Comparison of ENCODE assay signal across 8 cellular contexts in genomic region chr12:49741882-49742620, GRCh38. TPM values are rescaled to one million over a fixed set of nuclear protein-coding genes. Genes with fewer than 3 reads are reported as not detected.
A peak's percentile ranks its signal among the peaks of the same experiment; 100 is the strongest.
DNase-seq lines count a peak whose midpoint lies in the region; ATAC-seq and TF ChIP-seq lines count a peak whose summit lies in the region.

No MANE protein-coding gene starts in this region.

- RAD21 ChIA-PET in HCT116 (lab: Charles Lee; ENCODE audit: low non-redundant PET in 1 of 2, low total read pairs in 2 of 2, uncharacterized antibody in 2 of 2, unreplicated experiment in 2 of 2) = interaction anchor here (0.6 to 0.7 kb wide), 3 partner anchors 19 to 297 kb away, joined by 3 read pairs; partner anchors contain the start of gene PRPF40B (in 1 of the 2)

- TF ChIP-seq CTCF in GM06990 (IDR thresholded peaks at IDR 0.05; ENCODE audit: insufficient read depth, low read length, poor library complexity, severe bottlenecking) (no peak), HCT116 (IDR thresholded peaks at IDR 0.05 in 2 of 3, conservative IDR thresholded peaks at IDR 0.05 in 1 of 3; ENCODE audit: borderline replicate concordance in 1 of 3, insufficient read depth in 1 of 3, low read depth in 2 of 3, low read length in 2 of 3) (no peak), MM.1S (IDR thresholded peaks at IDR 0.05; ENCODE audit: low read length) (no peak), ascending aorta (IDR thresholded peaks at IDR 0.05) (no peak), hepatocyte (IDR thresholded peaks at IDR 0.05; ENCODE audit: poor library complexity) (no peak), sigmoid colon (IDR thresholded peaks at IDR 0.05) (no peak)

- H3K9me2 ChIP-seq in HCT116 (ENCODE audit: insufficient read depth) (no peaks in the 10 kb centered on the region), MM.1S (replicated peaks; ENCODE audit: insufficient read depth, low read length) (no peaks in the 10 kb centered on the region), hepatocyte (replicated peaks; ENCODE audit: insufficient read depth) (no peaks in the 10 kb centered on the region)

- no peak for TF ChIP-seq RAD21 in HCT116 (IDR thresholded peaks at IDR 0.05; ENCODE audit: low read depth)

- H3K27ac ChIP-seq in HCT116 (ENCODE audit: low read depth, low read length) = peak overlapping the region; percentile 66
- peak overlapping the region; percentile 90 for H3K27ac ChIP-seq in MM.1S (ENCODE audit: low read length)
- peak overlapping the region; percentile 97 for H3K27ac ChIP-seq in ascending aorta
- H3K27ac ChIP-seq in hepatocyte = peak overlapping the region; percentile 97
- peak overlapping the region; percentile 92 to 98 (median 95) for H3K27ac ChIP-seq in sigmoid colon

- H3F3A ChIP-seq in MM.1S (ENCODE audit: insufficient read depth, low read length) = peaks cover 11% of the 10 kb centered on the region

- H3K79me2 ChIP-seq in HCT116 (ENCODE audit: insufficient read depth, low read length) = peaks cover 57% of the 10 kb centered on the region
- peaks cover 54% of the 10 kb centered on the region for H3K79me2 ChIP-seq in MM.1S (ENCODE audit: low read length)
- peaks cover 51% of the 10 kb centered on the region for H3K79me2 ChIP-seq in hepatocyte

- H3K36me3 ChIP-seq in GM06990 (ENCODE audit: control insufficient read depth, insufficient read depth, low read length) (no peaks in the 10 kb centered on the region), HCT116 (ENCODE audit: control insufficient read depth in 1 of 2, insufficient read depth in 2 of 2, low read length in 2 of 2) (peaks cover 2 to 4% of the 10 kb centered on the region in 2 experiments; a peak in 1 of 4 replicates), MM.1S (replicated peaks; ENCODE audit: insufficient read depth, low read length) (0 out of 2 replicates have a peak, but pooled peaks cover 5% of the 10 kb centered on the region), ascending aorta (peaks cover 0 to 4% of the 10 kb centered on the region in 2 donors), hepatocyte (replicated peaks; ENCODE audit: insufficient read depth, low read depth) (no peaks in the 10 kb centered on the region), sigmoid colon (no peaks in the 10 kb centered on the region)

- H4K20me1 ChIP-seq in HCT116 (ENCODE audit: insufficient read depth) (peaks cover 26% of the 10 kb centered on the region; the same call in 1 of the 2 replicates), MM.1S (ENCODE audit: insufficient read depth, low read length) (peaks cover 34% of the 10 kb centered on the region), hepatocyte (ENCODE audit: insufficient read depth, poor library complexity, severe bottlenecking) (peaks cover 53% of the 10 kb centered on the region)

- H3K27me3 ChIP-seq in GM06990 (replicated peaks; ENCODE audit: control insufficient read depth, insufficient read depth, low read length) (no peaks in the 10 kb centered on the region), HCT116 (ENCODE audit: insufficient read depth, low read length) (no peaks in the 10 kb centered on the region), MM.1S (replicated peaks; ENCODE audit: insufficient read depth, low read length) (no peaks in the 10 kb centered on the region), ascending aorta (no peaks in the 10 kb centered on the region), hepatocyte (no peaks in the 10 kb centered on the region), sigmoid colon (no peaks in the 10 kb centered on the region)

- H3K4me3 ChIP-seq in GM06990 (replicated peaks; ENCODE audit: low read depth, low read length) (peak overlapping the region; percentile 79), HCT116 (replicated peaks in 1 of 2; ENCODE audit: low read depth in 1 of 2, low read length in 2 of 2) (peak overlapping the region; percentile 83 to 89), MM.1S (ENCODE audit: low read length) (peak overlapping the region; percentile 70), ascending aorta (peak overlapping the region; percentile 72), hepatocyte (peak overlapping the region; percentile 38), sigmoid colon (peak overlapping the region; percentile 78 to 92 (median 90))

- CTCF ChIA-PET in HCT116 (lab: Charles Lee) = interaction anchor here (0.5 to 2.0 kb wide), 35 partner anchors 8 to 795 kb away, joined by 3 to 11 read pairs (median 4); partner anchors contain the start of gene PRPF40B

- under 1% methylated on average over 30 of the region's 35 CpGs for WGBS in hepatocyte (ENCODE audit: low lambda C conversion rate, missing lambda C conversion rate)
- WGBS in sigmoid colon, 2 donors = 0% methylated on average over 35 of the region's 35 CpGs

- H3K4me2 ChIP-seq in HCT116 (ENCODE audit: low read length) = peak overlapping the region; percentile 90
- peak overlapping the region; percentile 52 for H3K4me2 ChIP-seq in MM.1S (ENCODE audit: low read depth, low read length)
- peak overlapping the region; percentile 78 for H3K4me2 ChIP-seq in hepatocyte

- POLR2A ChIA-PET in HCT116 (lab: Charles Lee) = interaction anchor here (0.7 to 2.0 kb wide), 46 partner anchors 8 to 370 kb away, joined by 3 to 32 read pairs (median 5); partner anchors contain the start of genes BCDIN3D, COX14, NCKAP5L and PRPF40B

- intact Hi-C loops in HCT116 (cut with micrococcal nuclease) (loop anchor here (1.0 kb wide), 1 partner anchor 35 kb away; the partner anchor contains the start of gene FMNL3), ascending aorta (cut with DNase I) (loop anchor here (1.0 to 5.0 kb wide), 4 partner anchors 35 to 610 kb away; partner anchors contain the start of genes FMNL3, NCKAP5L and TUBA1B), sigmoid colon (cut with DNase I) (no loop called here)

- H2AFZ ChIP-seq in HCT116 (ENCODE audit: low read depth, low read length, poor library complexity, severe bottlenecking) = no peak overlapping the region
- peak overlapping the region; percentile 7; the same call in 1 of the 2 replicates for H2AFZ ChIP-seq in MM.1S (ENCODE audit: low read length)
- H2AFZ ChIP-seq in hepatocyte = no peak overlapping the region

- peak; percentile 87 for DNase-seq in GM06990 (ENCODE audit: extremely low read depth, insufficient read length)
- DNase-seq in HCT116 (ENCODE audit: low read depth, low spot score) = peak; percentile 59
- DNase-seq in MM.1S = peak; percentile 91
- DNase-seq in T-helper 22 cell (ENCODE audit: low read depth) = peak; percentile 90
- peak; percentile 79 to 95 for DNase-seq in ascending aorta (ENCODE audit: low spot score in 2 of 2)
- peak; percentile 92 for DNase-seq in hepatocyte (ENCODE audit: low spot score)
- peak; percentile 93 for DNase-seq in sigmoid colon
- no peak for DNase-seq in GM19240 (ENCODE audit: insufficient read length, low spot score)

- no peak for TF ChIP-seq EP300 in sigmoid colon (IDR thresholded peaks at IDR 0.05)

- BruUV-seq in HCT116 (replicated peaks; lab: Mats Ljungman, UMichigan) = TSS peak; percentile 42

- H3K9ac ChIP-seq in HCT116 (ENCODE audit: low read length) (peak overlapping the region; percentile 87), MM.1S (ENCODE audit: low read length) (peak overlapping the region; percentile 77)

- peaks cover 8 to 21% of the 10 kb centered on the region in 2 experiments; a peak in 3 of 4 replicates for H3K4me1 ChIP-seq in HCT116 (ENCODE audit: control insufficient read depth in 1 of 2, insufficient read depth in 2 of 2, low read length in 2 of 2)
- H3K4me1 ChIP-seq in MM.1S (ENCODE audit: low read length) = 0 out of 2 replicates have a peak, but pooled peaks cover 3% of the 10 kb centered on the region
- peaks cover 5 to 21% of the 10 kb centered on the region in 2 donors for H3K4me1 ChIP-seq in ascending aorta
- H3K4me1 ChIP-seq in hepatocyte (ENCODE audit: insufficient read depth) = peaks cover 18% of the 10 kb centered on the region
- peaks cover 0 to 48% (median 47%) of the 10 kb centered on the region in 4 donors for H3K4me1 ChIP-seq in sigmoid colon

- ATAC-seq in HCT116 = peak; percentile 70

- TF ChIP-seq POLR2A in HCT116 (IDR thresholded peaks at IDR 0.05; ENCODE audit: borderline replicate concordance, extremely low read depth, insufficient read depth, insufficient read length) = no peak
- TF ChIP-seq POLR2A in sigmoid colon (IDR thresholded peaks at IDR 0.05) = no peak

- no peaks in the 10 kb centered on the region for H3K9me3 ChIP-seq in HCT116 (ENCODE audit: control insufficient read depth in 1 of 2, insufficient read depth in 1 of 2, low read depth in 1 of 2, low read length in 2 of 2)
- no peaks in the 10 kb centered on the region for H3K9me3 ChIP-seq in MM.1S (replicated peaks; ENCODE audit: insufficient read depth, low read length)
- no peaks in the 10 kb centered on the region for H3K9me3 ChIP-seq in ascending aorta
- H3K9me3 ChIP-seq in hepatocyte (ENCODE audit: low read depth) = no peaks in the 10 kb centered on the region
- H3K9me3 ChIP-seq in sigmoid colon = no peaks in the 10 kb centered on the region

TF ChIP-seq in HCT116, 20 proteins besides CTCF, POLR2A, EP300 and RAD21:
- no peak for TF ChIP-seq CBX3 (IDR thresholded peaks at IDR 0.05; ENCODE audit: low read depth)
- TF ChIP-seq, protein P1, sequence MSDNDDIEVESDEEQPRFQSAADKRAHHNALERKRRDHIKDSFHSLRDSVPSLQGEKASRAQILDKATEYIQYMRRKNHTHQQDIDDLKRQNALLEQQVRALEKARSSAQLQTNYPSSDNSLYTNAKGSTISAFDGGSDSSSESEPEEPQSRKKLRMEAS (IDR thresholded peaks at IDR 0.05) = peak; percentile 50; the same call in 1 of the 2 replicates
- no peak; the same call in 1 of the 2 replicates for TF ChIP-seq POLR2AphosphoS5 (IDR thresholded peaks at IDR 0.05; ENCODE audit: low read depth, low read length)
- no peak for TF ChIP-seq ZNF274 (IDR thresholded peaks at IDR 0.05; ENCODE audit: low read depth, low read length)
- no peak for TF ChIP-seq SP1 (IDR thresholded peaks at IDR 0.05; ENCODE audit: low read depth)
- no peak for TF ChIP-seq EZH2 (IDR thresholded peaks at IDR 0.05)
- TF ChIP-seq TCF7L2 (IDR thresholded peaks at IDR 0.05; ENCODE audit: borderline replicate concordance, extremely low read depth, insufficient read depth, insufficient read length) = peak; percentile 76
- TF ChIP-seq ELF1 (IDR thresholded peaks at IDR 0.05; ENCODE audit: borderline replicate concordance, low read depth) = no peak
- TF ChIP-seq SIN3A (IDR thresholded peaks at IDR 0.05; ENCODE audit: low read depth) = no peak
- TF ChIP-seq EGR1 (IDR thresholded peaks at IDR 0.05; ENCODE audit: low read depth) = no peak
- TF ChIP-seq ZFX (IDR thresholded peaks at IDR 0.05) = peak; percentile 53; the same call in 1 of the 2 replicates

RNA-seq across cellular contexts. Expression of gene TMBIM6, which starts 0.7 kb away (rescaled TPM):
- total RNA-seq in HCT116 (2021; ENCODE audit: unreplicated experiment) = 510 TPM
- polyA plus RNA-seq in HCT116 (2012) = 410 and 465 TPM in 2 replicates
- total RNA-seq in ascending aorta = 188 TPM
- 534 and 591 TPM in 2 replicates for total RNA-seq in hepatocyte
- 743 and 805 TPM in 2 replicates for polyA plus RNA-seq in hepatocyte
- 100 to 1,000 TPM; 191 to 248 (median 224) TPM for total RNA-seq in sigmoid colon
- 100 to 1,000 TPM in 2 of 3 donors, 10 to 100 TPM in 1; 93.7 to 384 (median 135) TPM for polyA plus RNA-seq in sigmoid colon

RNA-seq across cellular contexts. Expression of gene FMNL3, which starts 34.8 kb away (rescaled TPM):
- 3.5 TPM for total RNA-seq in HCT116 (2021; ENCODE audit: unreplicated experiment)
- polyA plus RNA-seq in HCT116 (2012) = 1.4 and 1.5 TPM in 2 replicates
- 30.4 TPM for total RNA-seq in ascending aorta
- total RNA-seq in hepatocyte = 8.3 TPM in 2 replicates
- polyA plus RNA-seq in hepatocyte = 3.6 and 5.8 TPM in 2 replicates
- 10 to 100 TPM in 2 of 4 donors, 1 to 10 TPM in 2; 9.4 to 12.2 (median 11.0) TPM for total RNA-seq in sigmoid colon
- 10 to 100 TPM in 1 of 3 donors, 1 to 10 TPM in 2; 1.8 to 10.8 (median 2.4) TPM for polyA plus RNA-seq in sigmoid colon

Comparison
In these comparisons a context has a peak if more than half of its experiments do, and no peak if none do; other contexts are left out.
1. H3K4me3 ChIP-seq: peak in every context shown above with its lines; median percentile 90 in sigmoid colon; 86 in HCT116; 79 in GM06990; 72 in ascending aorta; 70 in MM.1S; 38 in hepatocyte.